17 cellular contexts compared by ENCODE assay signal in genomic region chr5:37182667-37183066, GRCh38.
A peak's percentile ranks its signal among the peaks of the same experiment; 100 is the strongest.
DNase-seq lines count a peak whose midpoint lies in the region; ATAC-seq and TF ChIP-seq lines count a peak whose summit lies in the region.
"Had no signal": no experiment of that assay in that cellular context is flagged by ENCODE, and none has a peak within 500 bp of the region (broad histone marks: within the 10 kb centered on the region; RNA-seq: fewer than 3 reads in every experiment).

No MANE protein-coding gene starts in this region.

- peaks cover 7% of the 10 kb centered on the region for H3K36me3 Mint-ChIP-seq in natural killer cell
- H3K36me3 Mint-ChIP-seq in natural killer cell treated with Interleukin-12 subunit alpha and Interleukin-12 subunit beta and Interleukin-15 and Interleukin-18, amount 100 ng/mL, for 72 hours, result peaks cover 13% of the 10 kb centered on the region

- no peaks in the 10 kb centered on the region for H3K9me3 Mint-ChIP-seq in natural killer cell
- H3K9me3 Mint-ChIP-seq in natural killer cell treated with Interleukin-12 subunit alpha and Interleukin-12 subunit beta and Interleukin-15 and Interleukin-18, amount 100 ng/mL, for 72 hours, result no peaks in the 10 kb centered on the region
- H3K9me3 Mint-ChIP-seq: CD14-positive monocyte; CD4-positive, alpha-beta memory T cell; H9 had no signal

- intact Hi-C loops in natural killer cell (cut with micrococcal nuclease), result no loop called here

- peaks cover 6 to 7% of the 10 kb centered on the region in 2 donors for H3K4me1 Mint-ChIP-seq in natural killer cell
- peaks cover 5 to 6% of the 10 kb centered on the region in 2 donors for H3K4me1 Mint-ChIP-seq in natural killer cell treated with Interleukin-12 subunit alpha and Interleukin-12 subunit beta and Interleukin-15 and Interleukin-18, amount 100 ng/mL, for 72 hours (ENCODE audit: low read depth in 2 of 2)
- H3K4me1 Mint-ChIP-seq: CD4-positive, alpha-beta memory T cell; H9 had no signal

- no peak for ATAC-seq in natural killer cell
- no peak for ATAC-seq in natural killer cell treated with Interleukin-12 subunit alpha and Interleukin-12 subunit beta and Interleukin-15 and Interleukin-18, amount 100 ng/mL, for 72 hours
- ATAC-seq in HG02973 (IDR thresholded peaks at IDR 0.05; ENCODE audit: unreplicated experiment), result peak; percentile 58
- no peak for ATAC-seq in GM21737 (IDR thresholded peaks at IDR 0.05; ENCODE audit: unreplicated experiment)
- no peak for ATAC-seq in HG03432 (IDR thresholded peaks at IDR 0.05; ENCODE audit: unreplicated experiment)

- DNase-seq in natural killer cell (no peak), OCI-M1 (lab: John Stamatoyannopoulos, UW) (peak; percentile 14), fibroblast of mammary gland (ENCODE audit: low read depth) (peak; percentile 1), hepatic stellate cell (ENCODE audit: low spot score) (no peak)
- no peak for DNase-seq in natural killer cell treated with Interleukin-12 subunit alpha and Interleukin-12 subunit beta and Interleukin-15 and Interleukin-18, amount 100 ng/mL, for 72 hours (ENCODE audit: low spot score)
- DNase-seq: 8988T; CD4-positive, alpha-beta memory T cell; DMS153; DMS79; GDM1; H9; KG1 had no signal

- H3K27ac Mint-ChIP-seq in natural killer cell, result peak overlapping the region; percentile 37 to 78
- no peak overlapping the region for H3K27ac Mint-ChIP-seq in natural killer cell treated with Interleukin-12 subunit alpha and Interleukin-12 subunit beta and Interleukin-15 and Interleukin-18, amount 100 ng/mL, for 72 hours
- H3K27ac Mint-ChIP-seq: CD4-positive, alpha-beta memory T cell had no signal

- H3K27me3 Mint-ChIP-seq in natural killer cell (ENCODE audit: low read depth in 2 of 2), result no peaks in the 10 kb centered on the region
- no peaks in the 10 kb centered on the region for H3K27me3 Mint-ChIP-seq in natural killer cell treated with Interleukin-12 subunit alpha and Interleukin-12 subunit beta and Interleukin-15 and Interleukin-18, amount 100 ng/mL, for 72 hours
- H3K27me3 Mint-ChIP-seq: CD4-positive, alpha-beta memory T cell had no signal

- no peak overlapping the region for H3K4me3 ChIP-seq in fibroblast of mammary gland (ENCODE audit: control insufficient read depth, low read depth, low read length)
- H3K4me3 ChIP-seq: BLaER1 had no signal

- H3K4me3 Mint-ChIP-seq in natural killer cell, result no peak overlapping the region
- no peak overlapping the region for H3K4me3 Mint-ChIP-seq in natural killer cell treated with Interleukin-12 subunit alpha and Interleukin-12 subunit beta and Interleukin-15 and Interleukin-18, amount 100 ng/mL, for 72 hours
- H3K4me3 Mint-ChIP-seq: CD14-positive monocyte; CD4-positive, alpha-beta memory T cell; H9 had no signal

- TF ChIP-seq CTCF in natural killer cell (IDR thresholded peaks at IDR 0.05) (no peak), fibroblast of mammary gland (conservative IDR thresholded peaks at IDR 0.05; ENCODE audit: control insufficient read depth, insufficient read depth, low read depth, low read length) (no peak)

Comparison
In these comparisons a context has a peak if more than half of its experiments do, and no peak if none do; other contexts are left out.
1. H3K27ac Mint-ChIP-seq: peak in natural killer cell (2 of 2); none in natural killer cell treated with Interleukin-12 subunit alpha and Interleukin-12 subunit beta and Interleukin-15 and Interleukin-18, amount 100 ng/mL, for 72 hours (0 of 2).
2. DNase-seq: peak in OCI-M1 (single experiment) and fibroblast of mammary gland (single experiment); none in natural killer cell (single experiment), natural killer cell treated with Interleukin-12 subunit alpha and Interleukin-12 subunit beta and Interleukin-15 and Interleukin-18, amount 100 ng/mL, for 72 hours (single experiment) and hepatic stellate cell (single experiment).